ENCODE assay signal across 8 cellular contexts in genomic region chr12:6532051-6532926, GRCh38. TPM values are rescaled to one million over a fixed set of nuclear protein-coding genes. Genes with fewer than 3 reads are reported as not detected.
DNase-seq lines count a peak whose midpoint lies in the region; ATAC-seq and TF ChIP-seq lines count a peak whose summit lies in the region.

No MANE protein-coding gene starts in this region.

- TF ChIP-seq CTCF in WI38 (IDR thresholded peaks at IDR 0.05; ENCODE audit: low read depth, low read length) (no peak), breast epithelium (IDR thresholded peaks at IDR 0.05) (no peak), spleen (IDR thresholded peaks at IDR 0.05 in 8 of 11, conservative IDR thresholded peaks at IDR 0.05 in 3 of 11) (no peak)

- H3K27ac ChIP-seq in breast epithelium (peak overlapping the region; percentile 94 to 98), spleen (peak overlapping the region; percentile 95 to 99 (median 98))

- no peak for TF ChIP-seq POLR2A in breast epithelium (IDR thresholded peaks at IDR 0.05)
- no peak for TF ChIP-seq POLR2A in spleen (IDR thresholded peaks at IDR 0.05)

- peak overlapping the region; percentile 99 for H3K4me3 ChIP-seq in WI38 (ENCODE audit: low read depth, low read length)
- H3K4me3 ChIP-seq in breast epithelium: peak overlapping the region in 1 of 3 donors; percentile 82
- peak overlapping the region in 5 of 8 donors; percentile 92 to 99 (median 96) for H3K4me3 ChIP-seq in spleen

- H3K9me3 ChIP-seq in breast epithelium (no peaks in the 10 kb centered on the region), spleen (no peaks in the 10 kb centered on the region)

- H3K4me1 ChIP-seq in breast epithelium (peaks cover 6 to 26% of the 10 kb centered on the region in 2 donors), spleen (peaks cover 32 to 50% (median 43%) of the 10 kb centered on the region in 6 donors)

- 13 to 25% (median 24%) methylated on average over 19 to 20 of the region's 20 CpGs for WGBS in spleen, 5 donors

- H3K36me3 ChIP-seq in breast epithelium: no peaks in the 10 kb centered on the region
- H3K36me3 ChIP-seq in spleen: peaks cover 0 to 66% (median 56%) of the 10 kb centered on the region in 6 donors

- no peaks in the 10 kb centered on the region for H3K27me3 ChIP-seq in breast epithelium
- no peaks in the 10 kb centered on the region for H3K27me3 ChIP-seq in spleen (replicated peaks in 1 of 7)

- intact Hi-C loops in breast epithelium (cut with DNase I; ENCODE audit: low total_unique reads) (loop anchor here (2.0 to 10.0 kb wide), 2 partner anchors 25 to 107 kb away; partner anchors contain the start of gene IFFO1), spleen (cut with DNase I; ENCODE audit: low total_unique reads) (no loop called here)

- peak; percentile 68 for DNase-seq in NK-92 treated with Interleukin-12 subunit alpha and Interleukin-12 subunit beta, amount 100 ng/mL, for 24 hours (lab: John Stamatoyannopoulos, UW)
- no peak for DNase-seq in NK-92 (lab: John Stamatoyannopoulos, UW; ENCODE audit: unreplicated experiment)
- peak; percentile 67 for DNase-seq in NCI-H146 (lab: John Stamatoyannopoulos, UW)
- DNase-seq in breast epithelium (ENCODE audit: low spot score in 2 of 2): no peak
- peak; percentile 73 for DNase-seq in inferior parietal cortex (ENCODE audit: extremely low spot score)
- peak; percentile 87 for DNase-seq in spleen

- no peak for ATAC-seq in GM18517 (IDR thresholded peaks at IDR 0.05; ENCODE audit: unreplicated experiment)

RNA-seq across cellular contexts. Expression of gene GAPDH, which starts 2.0 kb away (rescaled TPM):
- total RNA-seq in breast epithelium (1,000 to 10,000 TPM; 1,134 to 1,818 (median 1,628) TPM), spleen (1,000 to 10,000 TPM in 5 of 7 donors, 100 to 1,000 TPM in 2; 998 to 1,580 (median 1,404) TPM)
- 1,000 to 10,000 TPM; 1,133 to 1,680 (median 1,180) TPM for polyA plus RNA-seq in spleen

RNA-seq across cellular contexts. Expression of gene IFFO1, which starts 23.6 kb away (rescaled TPM):
- total RNA-seq in breast epithelium (10 to 100 TPM in 2 of 3 donors, 1 to 10 TPM in 1; 7.2 to 22.4 (median 15.7) TPM), spleen (10 to 100 TPM; 32.2 to 51.2 (median 39.7) TPM)
- 10 to 100 TPM; 27.8 to 78.3 (median 63.2) TPM for polyA plus RNA-seq in spleen

RNA-seq across cellular contexts. Expression of gene NOP2, which starts 35.8 kb away (rescaled TPM):
- 10 to 100 TPM; 30.6 to 37.6 (median 31.5) TPM for total RNA-seq in breast epithelium
- 10 to 100 TPM; 37.0 to 58.7 (median 47.5) TPM for total RNA-seq in spleen
- polyA plus RNA-seq in spleen: 10 to 100 TPM; 25.8 to 40.7 (median 37.6) TPM

RNA-seq across cellular contexts. Expression of gene NCAPD2, which starts 38.4 kb away (rescaled TPM):
- total RNA-seq in breast epithelium: 10 to 100 TPM; 21.6 to 66.7 (median 53.9) TPM
- 10 to 100 TPM; 29.9 to 49.2 (median 39.6) TPM for total RNA-seq in spleen
- 10 to 100 TPM; 12.0 to 14.1 (median 14.0) TPM for polyA plus RNA-seq in spleen

RNA-seq across cellular contexts. Expression of gene MRPL51, which starts 39.2 kb away (rescaled TPM):
- total RNA-seq in breast epithelium (10 to 100 TPM; 58.5 to 72.1 (median 62.4) TPM), spleen (10 to 100 TPM; 34.0 to 94.0 (median 89.3) TPM)
- 100 to 1,000 TPM in 2 of 3 donors, 10 to 100 TPM in 1; 73.4 to 137 (median 109) TPM for polyA plus RNA-seq in spleen

Comparison
In these comparisons a context has a peak if more than half of its experiments do, and no peak if none do; other contexts are left out.
1. DNase-seq: peak in NK-92 treated with Interleukin-12 subunit alpha and Interleukin-12 subunit beta, amount 100 ng/mL, for 24 hours (single experiment), NCI-H146 (single experiment), inferior parietal cortex (single experiment) and spleen (single experiment); none in NK-92 (single experiment) and breast epithelium (0 of 2).